Comparison of ENCODE assay signal across 8 cellular contexts in genomic region chr4:145829629-145830395, GRCh38.
DNase-seq lines count a peak whose midpoint lies in the region; ATAC-seq and TF ChIP-seq lines count a peak whose summit lies in the region.

No MANE protein-coding gene starts in this region.

- H3K27ac Mint-ChIP-seq in activated CD4-positive, alpha-beta T cell treated with anti-CD3 and anti-CD28 coated beads, Interleukin-2, amount 10 ng/mL, durations not matched to agents 7 days and 5 days: peak overlapping the region; percentile 93
- peak overlapping the region; percentile 62; the same call in 1 of the 2 replicates for H3K27ac Mint-ChIP-seq in WTC11
- H3K27ac Mint-ChIP-seq in stimulated activated memory B cell treated with anti-CD40 and anti-IgM and Interleukin-4, amounts not matched to agents 10 μg/mL and 1 μg/mL and 100 μg/mL, for 72 hours: peak overlapping the region; percentile 69

- H3K9me3 Mint-ChIP-seq in activated CD4-positive, alpha-beta T cell treated with anti-CD3 and anti-CD28 coated beads, Interleukin-2, amount 10 ng/mL, durations not matched to agents 7 days and 5 days: peaks cover 6% of the 10 kb centered on the region
- H3K9me3 Mint-ChIP-seq in WTC11: peaks cover 24% of the 10 kb centered on the region
- peaks cover 3% of the 10 kb centered on the region for H3K9me3 Mint-ChIP-seq in stimulated activated memory B cell treated with anti-CD40 and anti-IgM and Interleukin-4, amounts not matched to agents 10 μg/mL and 1 μg/mL and 100 μg/mL, for 72 hours

- H3K4me1 ChIP-seq in sigmoid colon: no peaks in the 10 kb centered on the region
- H3K4me1 ChIP-seq in foreskin keratinocyte: peaks cover 3% of the 10 kb centered on the region

- H3K27me3 Mint-ChIP-seq in activated CD4-positive, alpha-beta T cell treated with anti-CD3 and anti-CD28 coated beads, Interleukin-2, amount 10 ng/mL, durations not matched to agents 7 days and 5 days: no peaks in the 10 kb centered on the region
- peaks cover 6% of the 10 kb centered on the region; the same call in 1 of the 2 replicates for H3K27me3 Mint-ChIP-seq in WTC11 (ENCODE audit: low read depth)
- no peaks in the 10 kb centered on the region for H3K27me3 Mint-ChIP-seq in stimulated activated memory B cell treated with anti-CD40 and anti-IgM and Interleukin-4, amounts not matched to agents 10 μg/mL and 1 μg/mL and 100 μg/mL, for 72 hours

- peaks cover 43% of the 10 kb centered on the region for H3K36me3 Mint-ChIP-seq in activated CD4-positive, alpha-beta T cell treated with anti-CD3 and anti-CD28 coated beads, Interleukin-2, amount 10 ng/mL, durations not matched to agents 7 days and 5 days (ENCODE audit: low read depth)
- H3K36me3 Mint-ChIP-seq in WTC11: peaks cover 64% of the 10 kb centered on the region
- H3K36me3 Mint-ChIP-seq in stimulated activated memory B cell treated with anti-CD40 and anti-IgM and Interleukin-4, amounts not matched to agents 10 μg/mL and 1 μg/mL and 100 μg/mL, for 72 hours: peaks cover 60% of the 10 kb centered on the region

- intact Hi-C loops in sigmoid colon (cut with DNase I): no loop called here

- no peak overlapping the region for H3K27ac ChIP-seq in sigmoid colon
- no peak overlapping the region for H3K27ac ChIP-seq in foreskin keratinocyte

- peak overlapping the region; percentile 60 for H3K4me3 Mint-ChIP-seq in activated CD4-positive, alpha-beta T cell treated with anti-CD3 and anti-CD28 coated beads, Interleukin-2, amount 10 ng/mL, durations not matched to agents 7 days and 5 days
- no peak overlapping the region for H3K4me3 Mint-ChIP-seq in WTC11
- peak overlapping the region; percentile 10 for H3K4me3 Mint-ChIP-seq in stimulated activated memory B cell treated with anti-CD40 and anti-IgM and Interleukin-4, amounts not matched to agents 10 μg/mL and 1 μg/mL and 100 μg/mL, for 72 hours

- H3K36me3 ChIP-seq in sigmoid colon: peaks cover 0 to 6% (median 0%) of the 10 kb centered on the region in 4 donors

- ATAC-seq in HG02763 (IDR thresholded peaks at IDR 0.05; ENCODE audit: unreplicated experiment): peak; percentile 56
- no peak for ATAC-seq in WTC11
- ATAC-seq in stimulated activated memory B cell treated with anti-CD40 and anti-IgM and Interleukin-4, amounts not matched to agents 10 μg/mL and 1 μg/mL and 100 μg/mL, for 72 hours: peak; percentile 75
- no peak for ATAC-seq in foreskin keratinocyte

- TF ChIP-seq EP300 in sigmoid colon (IDR thresholded peaks at IDR 0.05): no peak

- H3K4me1 Mint-ChIP-seq in activated CD4-positive, alpha-beta T cell treated with anti-CD3 and anti-CD28 coated beads, Interleukin-2, amount 10 ng/mL, durations not matched to agents 7 days and 5 days: peaks cover 38% of the 10 kb centered on the region
- H3K4me1 Mint-ChIP-seq in WTC11: peaks cover 51% of the 10 kb centered on the region
- peaks cover 43% of the 10 kb centered on the region for H3K4me1 Mint-ChIP-seq in stimulated activated memory B cell treated with anti-CD40 and anti-IgM and Interleukin-4, amounts not matched to agents 10 μg/mL and 1 μg/mL and 100 μg/mL, for 72 hours

- H3K27me3 ChIP-seq in sigmoid colon (no peaks in the 10 kb centered on the region), foreskin keratinocyte (no peaks in the 10 kb centered on the region)

- 50 to 82% methylated on average over 5 of the region's 5 CpGs for WGBS in sigmoid colon, 2 donors

- TF ChIP-seq CTCF in WTC11 (IDR thresholded peaks at IDR 0.05) (no peak), sigmoid colon (IDR thresholded peaks at IDR 0.05) (no peak), foreskin keratinocyte (conservative IDR thresholded peaks at IDR 0.05) (no peak)

- CTCF ChIA-PET in activated CD4-positive, alpha-beta T cell treated with anti-CD3 and anti-CD28 coated beads, Interleukin-2, amount 10 ng/mL, durations not matched to agents 7 days and 5 days (lab: Charles Lee): interaction anchor here (1.0 kb wide), 1 partner anchor 29 kb away, joined by 3 read pairs; no protein-coding TSS in a partner anchor
- CTCF ChIA-PET in WTC11 (lab: Charles Lee): no interaction called here

- POLR2A ChIA-PET in activated CD4-positive, alpha-beta T cell treated with anti-CD3 and anti-CD28 coated beads, Interleukin-2, amount 10 ng/mL, durations not matched to agents 7 days and 5 days (lab: Charles Lee): interaction anchor here (0.6 kb wide), 1 partner anchor 19 kb away, joined by 3 read pairs; no protein-coding TSS in a partner anchor
- POLR2A ChIA-PET in WTC11 (lab: Charles Lee): no interaction called here

- no peak overlapping the region for H3K4me3 ChIP-seq in sigmoid colon

- TF ChIP-seq POLR2A in sigmoid colon (IDR thresholded peaks at IDR 0.05): no peak

- DNase-seq in activated CD4-positive, alpha-beta T cell treated with anti-CD3 and anti-CD28 coated beads, Interleukin-2, amount 10 ng/mL, durations not matched to agents 7 days and 5 days: no peak
- DNase-seq in activated CD4-positive, alpha-beta T cell treated with anti-CD3 and anti-CD28 coated beads, Interleukin-2, amount 50 U/mL, for 4 hours: no peak
- DNase-seq in WTC11 (ENCODE audit: low spot score): no peak
- no peak for DNase-seq in sigmoid colon
- no peak for DNase-seq in NCI-H1694 treated with DMSO at 0.1 percent for 48 hours (lab: John Stamatoyannopoulos, UW)
- DNase-seq in foreskin keratinocyte: no peak

- H3K9me3 ChIP-seq in sigmoid colon: no peaks in the 10 kb centered on the region

TF ChIP-seq in WTC11, 78 proteins besides CTCF, POLR2A, EP300 and RAD21 (continues in another document):
- no peak for TF ChIP-seq ZSCAN18 (CRISPR knock-in tag; IDR thresholded peaks at IDR 0.05)
- TF ChIP-seq ZNF281 (CRISPR knock-in tag; IDR thresholded peaks at IDR 0.05): no peak
- TF ChIP-seq NFATC4 (CRISPR knock-in tag; IDR thresholded peaks at IDR 0.05): no peak
- no peak for TF ChIP-seq PREB (CRISPR knock-in tag; IDR thresholded peaks at IDR 0.05; ENCODE audit: borderline replicate concordance)
- TF ChIP-seq NR3C1 (CRISPR knock-in tag; conservative IDR thresholded peaks at IDR 0.05; ENCODE audit: low read depth): no peak
- no peak for TF ChIP-seq IRF1 (CRISPR knock-in tag; IDR thresholded peaks at IDR 0.05)

Comparison
In these comparisons a context has a peak if more than half of its experiments do, and no peak if none do; other contexts are left out.
1. ATAC-seq: peak in HG02763 (single experiment) and stimulated activated memory B cell treated with anti-CD40 and anti-IgM and Interleukin-4, amounts not matched to agents 10 μg/mL and 1 μg/mL and 100 μg/mL, for 72 hours (single experiment); none in WTC11 (single experiment) and foreskin keratinocyte (single experiment).
2. Peak in every context shown above with its lines, with median percentiles within 50 percentile points of each other: H3K27ac Mint-ChIP-seq.